Comparison of ENCODE assay signal across 21 cellular contexts in the genomic region with DNA sequence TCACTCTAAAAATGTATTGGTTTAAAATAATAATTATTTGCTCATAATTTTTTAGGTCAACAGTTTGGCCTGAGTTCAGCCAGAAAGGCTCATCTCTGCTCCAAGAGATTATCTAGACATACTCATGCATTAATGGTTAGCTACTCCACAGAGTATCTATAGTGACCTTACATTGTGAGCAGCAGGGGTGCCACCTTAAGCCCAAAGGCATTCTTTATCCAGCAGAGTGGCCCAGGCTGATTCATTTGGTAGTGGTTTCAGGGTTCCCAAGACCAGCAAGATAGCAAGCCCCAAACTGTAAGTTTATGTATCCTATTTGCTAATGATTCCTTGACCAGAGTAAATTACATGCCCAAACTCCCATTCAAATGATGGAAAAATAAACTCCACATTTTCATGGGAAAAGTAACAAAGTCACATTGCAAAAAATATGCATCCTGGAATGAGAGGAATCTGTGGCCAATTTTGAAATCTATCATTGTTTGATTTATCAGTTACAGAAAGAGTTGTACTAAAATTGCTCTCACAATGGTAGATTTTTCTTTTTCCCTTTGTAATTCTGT.
A peak's percentile ranks its signal among the peaks of the same experiment; 100 is the strongest.
DNase-seq lines count a peak whose midpoint lies in the region; ATAC-seq and TF ChIP-seq lines count a peak whose summit lies in the region.
"Had no signal": no experiment of that assay in that cellular context is flagged by ENCODE, and none has a peak within 500 bp of the region (broad histone marks: within the 10 kb centered on the region; RNA-seq: fewer than 3 reads in every experiment).

No MANE protein-coding gene starts in this region.

- H3K9ac ChIP-seq in SK-N-SH, result no peak overlapping the region

- DNase-seq in SK-N-SH (no peak), MG63 (peak; percentile 43), fibroblast of the aortic adventitia (ENCODE audit: low read depth) (peak; percentile 43), midbrain (lab: John Stamatoyannopoulos, UW) (no peak), NCI-H748 treated with DMSO at 0.1 percent for 48 hours (lab: John Stamatoyannopoulos, UW) (no peak), NCI-H1694 treated with DMSO at 0.1 percent for 48 hours (lab: John Stamatoyannopoulos, UW) (no peak), sciatic nerve (ENCODE audit: low spot score) (no peak)
- DNase-seq: activated naive CD4-positive, alpha-beta T cell treated with anti-CD3 and anti-CD28 coated beads, Interleukin-2, amount 10 ng/mL, durations not matched to agents 7 days and 5 days; activated T-cell treated with anti-CD3 and anti-CD28 coated beads, Interleukin-2, amount 50 U/mL, for 48 hours; CD4-positive, CD25-positive, alpha-beta regulatory T cell; foreskin keratinocyte; NCI-H1417; NCI-H69; nephron progenitor cell; SHP77; stimulated activated CD4-positive, alpha-beta T cell treated with anti-CD3 and anti-CD28 coated beads, Interleukin-4, amount 100 ng/mL, for 1 hour; T-helper 1 cell; upper lobe of left lung had no signal

- no peak for TF ChIP-seq EP300 in SK-N-SH (IDR thresholded peaks at IDR 0.05; ENCODE audit: borderline replicate concordance in 1 of 2, low read depth in 1 of 2, low read length in 1 of 2)

- H3K4me3 ChIP-seq in SK-N-SH (ENCODE audit: low read depth in 2 of 2, low read length in 1 of 2), result no peak overlapping the region
- H3K4me3 ChIP-seq in MG63, result no peak overlapping the region
- H3K4me3 ChIP-seq in fibroblast of the aortic adventitia (ENCODE audit: low read depth, low read length), result no peak overlapping the region
- H3K4me3 ChIP-seq: skin epidermis, upper lobe of left lung had no signal

- no peaks in the 10 kb centered on the region for H3K9me2 ChIP-seq in SK-N-SH

- peaks cover 16% of the 10 kb centered on the region for H3F3A ChIP-seq in SK-N-SH (replicated peaks; ENCODE audit: insufficient read depth)

- intact Hi-C loops in sciatic nerve (cut with DNase I), result loop anchor here (2.0 kb wide), 1 partner anchor 253 kb away; no protein-coding TSS in a partner anchor

- H3K4me1 ChIP-seq in SK-N-SH (ENCODE audit: control insufficient read depth in 1 of 2, insufficient read depth in 2 of 2, low read depth in 1 of 2, low read length in 1 of 2), result peaks cover 0 to 6% of the 10 kb centered on the region in 2 experiments; a peak in 2 of 4 replicates
- H3K4me1 ChIP-seq: upper lobe of left lung had no signal

- no peaks in the 10 kb centered on the region for H3K27me3 ChIP-seq in SK-N-SH (ENCODE audit: insufficient read depth)
- H3K27me3 ChIP-seq in MG63, result no peaks in the 10 kb centered on the region
- H3K27me3 ChIP-seq: foreskin keratinocyte, upper lobe of left lung had no signal

- no peaks in the 10 kb centered on the region for H3K36me3 ChIP-seq in SK-N-SH (replicated peaks in 1 of 2; ENCODE audit: control insufficient read depth in 1 of 2, insufficient read depth in 2 of 2, low read length in 1 of 2)
- no peaks in the 10 kb centered on the region for H3K36me3 ChIP-seq in MG63
- H3K36me3 ChIP-seq: upper lobe of left lung had no signal

- peak overlapping the region; percentile 35; the same call in 1 of the 2 replicates for H2AFZ ChIP-seq in SK-N-SH (ENCODE audit: low read depth)

- no peak for TF ChIP-seq RAD21 in SK-N-SH (IDR thresholded peaks at IDR 0.05; ENCODE audit: low read length)

- no peaks in the 10 kb centered on the region for H3K79me2 ChIP-seq in SK-N-SH (ENCODE audit: insufficient read depth)

- no peak for TF ChIP-seq CTCF in SK-N-SH (IDR thresholded peaks at IDR 0.05)
- no peak for TF ChIP-seq CTCF in fibroblast of the aortic adventitia (IDR thresholded peaks at IDR 0.05; ENCODE audit: insufficient read depth, low read length)

- POLR2A ChIA-PET in SK-N-SH (lab: Yijun Ruan, JAX), result no interaction called here

- CTCF ChIA-PET in SK-N-SH (lab: Yijun Ruan, JAX), result no interaction called here

- no peak overlapping the region; a peak in 1 of 4 replicates for H3K27ac ChIP-seq in SK-N-SH (ENCODE audit: low read depth in 2 of 2, low read length in 1 of 2)
- H3K27ac ChIP-seq: 22Rv1, foreskin keratinocyte, skin epidermis, upper lobe of left lung had no signal

- no peaks in the 10 kb centered on the region for H4K20me1 ChIP-seq in SK-N-SH (ENCODE audit: insufficient read depth)

- ATAC-seq in SK-N-SH treated with all-trans-retinoic acid at 6 μM for 48 hours (no peak), sciatic nerve (no peak)
- ATAC-seq: foreskin keratinocyte had no signal

- no peak overlapping the region for H3K4me2 ChIP-seq in SK-N-SH

- H3K9me3 ChIP-seq in SK-N-SH (no peaks in the 10 kb centered on the region), MG63 (no peaks in the 10 kb centered on the region)
- H3K9me3 ChIP-seq: upper lobe of left lung had no signal

TF ChIP-seq in SK-N-SH, 30 proteins besides CTCF, POLR2A, EP300 and RAD21 (continues in another document):
- TF ChIP-seq YY1 (IDR thresholded peaks at IDR 0.05; ENCODE audit: low read depth) (no peak), USF2 (IDR thresholded peaks at IDR 0.05; ENCODE audit: borderline replicate concordance, low read depth, low read length) (no peak), RCOR1 (IDR thresholded peaks at IDR 0.05; ENCODE audit: low read length) (no peak), ELF1 (IDR thresholded peaks at IDR 0.05) (no peak)
- TF ChIP-seq, protein P1, sequence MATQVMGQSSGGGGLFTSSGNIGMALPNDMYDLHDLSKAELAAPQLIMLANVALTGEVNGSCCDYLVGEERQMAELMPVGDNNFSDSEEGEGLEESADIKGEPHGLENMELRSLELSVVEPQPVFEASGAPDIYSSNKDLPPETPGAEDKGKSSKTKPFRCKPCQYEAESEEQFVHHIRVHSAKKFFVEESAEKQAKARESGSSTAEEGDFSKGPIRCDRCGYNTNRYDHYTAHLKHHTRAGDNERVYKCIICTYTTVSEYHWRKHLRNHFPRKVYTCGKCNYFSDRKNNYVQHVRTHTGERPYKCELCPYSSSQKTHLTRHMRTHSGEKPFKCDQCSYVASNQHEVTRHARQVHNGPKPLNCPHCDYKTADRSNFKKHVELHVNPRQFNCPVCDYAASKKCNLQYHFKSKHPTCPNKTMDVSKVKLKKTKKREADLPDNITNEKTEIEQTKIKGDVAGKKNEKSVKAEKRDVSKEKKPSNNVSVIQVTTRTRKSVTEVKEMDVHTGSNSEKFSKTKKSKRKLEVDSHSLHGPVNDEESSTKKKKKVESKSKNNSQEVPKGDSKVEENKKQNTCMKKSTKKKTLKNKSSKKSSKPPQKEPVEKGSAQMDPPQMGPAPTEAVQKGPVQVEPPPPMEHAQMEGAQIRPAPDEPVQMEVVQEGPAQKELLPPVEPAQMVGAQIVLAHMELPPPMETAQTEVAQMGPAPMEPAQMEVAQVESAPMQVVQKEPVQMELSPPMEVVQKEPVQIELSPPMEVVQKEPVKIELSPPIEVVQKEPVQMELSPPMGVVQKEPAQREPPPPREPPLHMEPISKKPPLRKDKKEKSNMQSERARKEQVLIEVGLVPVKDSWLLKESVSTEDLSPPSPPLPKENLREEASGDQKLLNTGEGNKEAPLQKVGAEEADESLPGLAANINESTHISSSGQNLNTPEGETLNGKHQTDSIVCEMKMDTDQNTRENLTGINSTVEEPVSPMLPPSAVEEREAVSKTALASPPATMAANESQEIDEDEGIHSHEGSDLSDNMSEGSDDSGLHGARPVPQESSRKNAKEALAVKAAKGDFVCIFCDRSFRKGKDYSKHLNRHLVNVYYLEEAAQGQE (IDR thresholded peaks at IDR 0.05; ENCODE audit: low read depth, low read length), result no peak

TF ChIP-seq in SK-N-SH treated with all-trans-retinoic acid at 6 μM for 48 hours, 23 proteins besides CTCF, POLR2A, EP300 and RAD21 (continues in another document):
- no peak for TF ChIP-seq SNAI2 (CRISPR knock-in tag; IDR thresholded peaks at IDR 0.05)
- no peak for TF ChIP-seq TCF4 (CRISPR knock-in tag; IDR thresholded peaks at IDR 0.05; ENCODE audit: borderline replicate concordance)
- no peak for TF ChIP-seq CSDC2 (CRISPR knock-in tag; IDR thresholded peaks at IDR 0.05)
- no peak for TF ChIP-seq CSRNP3 (CRISPR knock-in tag; IDR thresholded peaks at IDR 0.05)
- TF ChIP-seq ZNF565 (CRISPR knock-in tag; conservative IDR thresholded peaks at IDR 0.05; ENCODE audit: low read depth), result no peak
- no peak for TF ChIP-seq BACH2 (CRISPR knock-in tag; IDR thresholded peaks at IDR 0.05; ENCODE audit: borderline replicate concordance)
- TF ChIP-seq ZFP30 (CRISPR knock-in tag; IDR thresholded peaks at IDR 0.05), result no peak
- no peak for TF ChIP-seq PATZ1 (CRISPR knock-in tag; IDR thresholded peaks at IDR 0.05; ENCODE audit: borderline replicate concordance)
- TF ChIP-seq ZNF8 (CRISPR knock-in tag; IDR thresholded peaks at IDR 0.05), result no peak
- TF ChIP-seq ARNTL (CRISPR knock-in tag; IDR thresholded peaks at IDR 0.05; ENCODE audit: borderline replicate concordance, low read depth), result no peak
- TF ChIP-seq ZFP3 (CRISPR knock-in tag; IDR thresholded peaks at IDR 0.05), result no peak
- no peak for TF ChIP-seq RARB (CRISPR knock-in tag; IDR thresholded peaks at IDR 0.05)

Comparison
In these comparisons a context has a peak if more than half of its experiments do, and no peak if none do; other contexts are left out.
1. DNase-seq: peak in MG63 (single experiment) and fibroblast of the aortic adventitia (single experiment); none in SK-N-SH (single experiment), midbrain (single experiment), NCI-H748 treated with DMSO at 0.1 percent for 48 hours (single experiment), NCI-H1694 treated with DMSO at 0.1 percent for 48 hours (single experiment) and sciatic nerve (single experiment).